18 cellular contexts compared by ENCODE assay signal in the genomic region with DNA sequence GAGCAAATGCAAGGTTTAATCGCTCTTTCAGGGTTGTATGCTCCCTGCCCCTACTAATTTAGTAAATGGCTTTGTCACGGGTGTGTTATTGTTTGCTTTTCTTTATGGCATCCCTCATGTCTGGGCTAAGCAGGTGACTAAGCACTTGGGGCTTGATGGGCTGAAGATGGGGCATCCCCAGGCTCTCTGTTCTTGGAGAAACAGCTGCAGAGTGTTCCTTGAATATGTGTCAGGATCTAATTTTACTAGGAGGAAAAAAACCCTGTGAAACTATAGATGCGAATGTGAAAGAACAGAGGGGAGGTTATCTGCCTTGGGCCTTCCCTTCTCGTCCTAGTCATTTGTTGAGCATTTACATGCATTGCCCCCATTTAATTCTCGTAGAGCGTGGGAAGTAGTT.
DNase-seq lines count a peak whose midpoint lies in the region; ATAC-seq and TF ChIP-seq lines count a peak whose summit lies in the region.
"Had no signal": no experiment of that assay in that cellular context is flagged by ENCODE, and none has a peak within 500 bp of the region (broad histone marks: within the 10 kb centered on the region; RNA-seq: fewer than 3 reads in every experiment).

No MANE protein-coding gene starts in this region.

- no peak for TF ChIP-seq POLR2A in thyroid gland (IDR thresholded peaks at IDR 0.05)

- H3K4me1 ChIP-seq in thyroid gland: no peaks in the 10 kb centered on the region

- no peaks in the 10 kb centered on the region for H3K36me3 ChIP-seq in thyroid gland
- H3K36me3 ChIP-seq: colonic mucosa, heart left ventricle, upper lobe of right lung had no signal

- WGBS in thyroid gland, 2 donors: 84 to 95% methylated on average over 6 of the region's 6 CpGs

- intact Hi-C loops in thyroid gland (cut with DNase I): no loop called here

- H3K4me3 ChIP-seq in thyroid gland (replicated peaks in 1 of 3): no peak overlapping the region
- H3K4me3 ChIP-seq: colonic mucosa, heart left ventricle, upper lobe of right lung had no signal

- peak; percentile 55 to 61 for ATAC-seq in activated CD4-positive, CD25-positive, alpha-beta regulatory T cell treated with anti-CD3 and anti-CD28 coated beads, Interleukin-2, amount 50 U/mL, for 24 hours
- ATAC-seq in HG02610 (IDR thresholded peaks at IDR 0.05; ENCODE audit: unreplicated experiment) (peak; percentile 48), esophagus mucosa (peak; percentile 39), HG02970 (IDR thresholded peaks at IDR 0.05; ENCODE audit: low FRiP score, unreplicated experiment) (no peak)
- ATAC-seq: HCT116, heart left ventricle, right cardiac atrium, upper lobe of right lung had no signal

- no peak for TF ChIP-seq CTCF in thyroid gland (IDR thresholded peaks at IDR 0.05)

- DNase-seq in activated CD4-positive, CD25-positive, alpha-beta regulatory T cell (lab: John Stamatoyannopoulos, UW): no peak
- DNase-seq in A172 (ENCODE audit: low spot score): peak; percentile 63
- no peak for DNase-seq in thyroid gland
- DNase-seq in NCI-H82 treated with DMSO at 0.1 percent for 48 hours (lab: John Stamatoyannopoulos, UW; ENCODE audit: unreplicated experiment): no peak
- DNase-seq: ACHN, colonic mucosa, erythroblast, heart left ventricle, islet precursor cell, NCI-H1048, NCI-H2171, right cardiac atrium, upper lobe of right lung had no signal

- no peak overlapping the region for H3K27ac ChIP-seq in thyroid gland
- H3K27ac ChIP-seq: colonic mucosa, heart left ventricle, upper lobe of right lung had no signal

- no peaks in the 10 kb centered on the region for H3K27me3 ChIP-seq in thyroid gland
- H3K27me3 ChIP-seq: colonic mucosa, heart left ventricle, upper lobe of right lung had no signal

- no peaks in the 10 kb centered on the region for H3K9me3 ChIP-seq in thyroid gland
- H3K9me3 ChIP-seq: colonic mucosa, heart left ventricle, upper lobe of right lung had no signal
